ENCODE assay signal across 8 cellular contexts in the genomic region with DNA sequence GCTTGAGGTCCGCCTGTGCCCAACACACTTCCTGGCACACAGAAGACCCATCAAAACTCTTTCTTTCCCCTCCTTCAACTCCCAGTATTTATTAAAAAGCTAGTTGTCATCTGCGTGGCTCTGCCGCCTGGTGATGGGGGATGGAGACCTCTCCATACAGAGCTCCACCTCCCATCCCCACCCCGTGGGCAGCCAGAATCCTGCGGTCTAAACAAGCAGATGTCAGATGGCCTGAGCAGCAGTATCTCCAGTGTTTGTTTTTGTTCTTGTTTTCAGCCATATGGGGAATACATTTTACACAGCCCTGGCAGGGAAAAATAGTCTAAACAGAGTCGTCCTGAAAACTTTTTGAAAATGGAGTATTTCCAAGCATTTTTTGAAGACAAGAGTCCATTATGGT.
DNase-seq lines count a peak whose midpoint lies in the region; ATAC-seq and TF ChIP-seq lines count a peak whose summit lies in the region.

No MANE protein-coding gene starts in this region.

- H3K36me3 ChIP-seq in Loucy (ENCODE audit: insufficient read depth, low read length), result no peaks in the 10 kb centered on the region
- H3K36me3 ChIP-seq in lower lobe of right lung, result peaks cover 33% of the 10 kb centered on the region

- H3K4me3 ChIP-seq in AG04449 (ENCODE audit: low read depth, low read length) (no peak overlapping the region), Loucy (ENCODE audit: low read length, poor library complexity, severe bottlenecking) (no peak overlapping the region), lower lobe of right lung (no peak overlapping the region)

- H3K79me2 ChIP-seq in Loucy (ENCODE audit: insufficient read depth, low read length), result no peaks in the 10 kb centered on the region

- no peaks in the 10 kb centered on the region for H3K27me3 ChIP-seq in Loucy (ENCODE audit: insufficient read depth, low read length, poor library complexity, severe bottlenecking)
- H3K27me3 ChIP-seq in lower lobe of right lung (ENCODE audit: low read depth), result no peaks in the 10 kb centered on the region

- peak; percentile 42 for DNase-seq in AG04449 (ENCODE audit: low read depth, low spot score)
- peak; percentile 75 for DNase-seq in brain pericyte (ENCODE audit: low read depth, low spot score)
- DNase-seq in lower lobe of right lung, result no peak
- no peak for DNase-seq in activated naive CD4-positive, alpha-beta T cell (lab: John Stamatoyannopoulos, UW)
- no peak for DNase-seq in HUDEP-2 (lab: John Stamatoyannopoulos, UW; ENCODE audit: unreplicated experiment in 76 of 76)

- H2AFZ ChIP-seq in Loucy (ENCODE audit: low read length), result no peak overlapping the region

- peak overlapping the region; percentile 76 for H3K9ac ChIP-seq in Loucy (ENCODE audit: low read depth, low read length, poor library complexity, severe bottlenecking)

- H3K4me1 ChIP-seq in Loucy (ENCODE audit: insufficient read depth, low read length, poor library complexity, severe bottlenecking) (peaks cover 75% of the 10 kb centered on the region), lower lobe of right lung (peaks cover 74% of the 10 kb centered on the region)

- H3K4me2 ChIP-seq in Loucy (ENCODE audit: low read depth, low read length, poor library complexity, severe bottlenecking), result peak overlapping the region; percentile 13

- peaks cover 26% of the 10 kb centered on the region for H3F3A ChIP-seq in Loucy (ENCODE audit: low read depth)

- intact Hi-C loops in lower lobe of right lung (cut with DNase I), result no loop called here

- CTCF ChIA-PET in AG04449 (lab: Yijun Ruan, JAX), result interaction anchor here (0.6 to 3.9 kb wide), 9 partner anchors 10 to 155 kb away, joined by 3 to 13 read pairs (median 4); no protein-coding TSS in a partner anchor

- ATAC-seq in lower lobe of right lung (peak; percentile 27 to 43), HG03159 (IDR thresholded peaks at IDR 0.05; ENCODE audit: unreplicated experiment) (no peak), HG02973 (IDR thresholded peaks at IDR 0.05; ENCODE audit: unreplicated experiment) (no peak)

- H4K20me1 ChIP-seq in Loucy (ENCODE audit: insufficient read depth, low read length, poor library complexity, severe bottlenecking), result no peaks in the 10 kb centered on the region

- peak overlapping the region; percentile 87 for H3K27ac ChIP-seq in lower lobe of right lung

- H3K9me3 ChIP-seq in Loucy (ENCODE audit: insufficient read depth, low read depth, low read length) (no peaks in the 10 kb centered on the region), lower lobe of right lung (no peaks in the 10 kb centered on the region)

- H3K9me2 ChIP-seq in Loucy (replicated peaks; ENCODE audit: low read depth, low read length), result no peaks in the 10 kb centered on the region

- TF ChIP-seq CTCF in AG04449 (IDR thresholded peaks at IDR 0.05; ENCODE audit: insufficient read depth, low read length, missing control alignments) (no peak), Loucy (conservative IDR thresholded peaks at IDR 0.05; ENCODE audit: low read length) (no peak), lower lobe of right lung (IDR thresholded peaks at IDR 0.05) (no peak)

- POLR2A ChIA-PET in AG04449 (lab: Yijun Ruan, JAX), result no interaction called here

Comparison
In these comparisons a context has a peak if more than half of its experiments do, and no peak if none do; other contexts are left out.
1. DNase-seq: peak in AG04449 (single experiment) and brain pericyte (single experiment); none in lower lobe of right lung (single experiment), activated naive CD4-positive, alpha-beta T cell (0 of 4) and HUDEP-2 (0 of 76).
2. ATAC-seq: peak in lower lobe of right lung (2 of 2); none in HG03159 (single experiment) and HG02973 (single experiment).